ENCODE assay signal across 8 cellular contexts in genomic region chr10:49164587-49165188, GRCh38. TPM values are rescaled to one million over a fixed set of nuclear protein-coding genes. Genes with fewer than 3 reads are reported as not detected.
DNase-seq lines count a peak whose midpoint lies in the region; ATAC-seq and TF ChIP-seq lines count a peak whose summit lies in the region.

No MANE protein-coding gene starts in this region.

- POLR2A ChIA-PET in HEK293 (lab: Yijun Ruan, JAX): no interaction called here

- WGBS in spleen, 5 donors: 43 to 55% (median 48%) methylated on average over 9 of the region's 9 CpGs

- H3K27me3 ChIP-seq in left ventricle myocardium inferior (ENCODE audit: low read depth): no peaks in the 10 kb centered on the region
- no peaks in the 10 kb centered on the region for H3K27me3 ChIP-seq in spleen (replicated peaks in 1 of 7)

- H3K36me3 ChIP-seq in HEK293 (ENCODE audit: control insufficient read depth in 2 of 2, insufficient read depth in 1 of 2, low read length in 2 of 2) (no peaks in the 10 kb centered on the region), left ventricle myocardium inferior (peaks cover 21% of the 10 kb centered on the region), spleen (peaks cover 0 to 69% (median 2%) of the 10 kb centered on the region in 6 donors)

- CTCF ChIA-PET in HEK293 (lab: Yijun Ruan, JAX): interaction anchor here (0.6 to 1.7 kb wide), 6 partner anchors 9 to 506 kb away, joined by 3 to 5 read pairs (median 3); no protein-coding TSS in a partner anchor

- H3K4me3 ChIP-seq in HEK293 (ENCODE audit: low read depth, low read length) (no peak overlapping the region), left ventricle myocardium inferior (no peak overlapping the region), spleen (no peak overlapping the region)

- no peak overlapping the region for H3K27ac ChIP-seq in HEK293 (ENCODE audit: extremely low read depth, low read depth, low read length)
- no peak overlapping the region for H3K27ac ChIP-seq in left ventricle myocardium inferior (replicated peaks)
- no peak overlapping the region for H3K27ac ChIP-seq in spleen

- intact Hi-C loops in left ventricle myocardium inferior (cut with micrococcal nuclease): loop anchor here (10.0 kb wide), 1 partner anchor 180 kb away; no protein-coding TSS in a partner anchor
- intact Hi-C loops in spleen (cut with DNase I; ENCODE audit: low total_unique reads): loop anchor here (5.0 kb wide), 1 partner anchor 182 kb away; no protein-coding TSS in a partner anchor

- ATAC-seq in GM21528 (IDR thresholded peaks at IDR 0.05; ENCODE audit: low FRiP score, unreplicated experiment): no peak

- TF ChIP-seq POLR2A in spleen (IDR thresholded peaks at IDR 0.05): no peak

- TF ChIP-seq CTCF in HEK293 (tag by site-specific recombination; IDR thresholded peaks at IDR 0.05) (peak; percentile 24; the same call in 1 of the 2 replicates), left ventricle myocardium inferior (IDR thresholded peaks at IDR 0.05; ENCODE audit: borderline replicate concordance) (peak; percentile 77), spleen (IDR thresholded peaks at IDR 0.05 in 8 of 11, conservative IDR thresholded peaks at IDR 0.05 in 3 of 11) (peak; percentile 16 to 76 (median 67))

- DNase-seq in DMS 273 (lab: John Stamatoyannopoulos, UW; ENCODE audit: unreplicated experiment): peak; percentile 48
- DNase-seq in DMS 273 treated with DMSO at 0.1 percent for 48 hours (lab: John Stamatoyannopoulos, UW): no peak
- DNase-seq in NAMALWA (ENCODE audit: low spot score): peak; percentile 92
- peak; percentile 7 for DNase-seq in activated gamma-delta T cell treated with anti-CD3 and anti-CD28 coated beads, Interleukin-2, amount 50 U/mL, for 16 hours (ENCODE audit: low read depth)
- DNase-seq in left ventricle myocardium inferior: no peak
- DNase-seq in spleen: peak; percentile 80

- H3K4me1 ChIP-seq in HEK293 (ENCODE audit: control insufficient read depth, insufficient read depth, low read length): no peaks in the 10 kb centered on the region
- H3K4me1 ChIP-seq in left ventricle myocardium inferior: peaks cover 42% of the 10 kb centered on the region
- H3K4me1 ChIP-seq in spleen: peaks cover 0 to 14% (median 2%) of the 10 kb centered on the region in 6 donors

- no peaks in the 10 kb centered on the region for H3K9me3 ChIP-seq in HEK293 (ENCODE audit: control insufficient read depth, insufficient read depth, low read depth, low read length)
- H3K9me3 ChIP-seq in left ventricle myocardium inferior (replicated peaks): no peaks in the 10 kb centered on the region
- H3K9me3 ChIP-seq in spleen: no peaks in the 10 kb centered on the region

TF ChIP-seq in HEK293, 187 proteins besides CTCF, POLR2A, EP300 and RAD21:
- TF ChIP-seq INSM2 (tag by site-specific recombination; IDR thresholded peaks at IDR 0.05): no peak
- peak; percentile 17; the same call in 1 of the 2 replicates for TF ChIP-seq ZNF654 (tag by site-specific recombination; IDR thresholded peaks at IDR 0.05; ENCODE audit: low read depth)

RNA-seq across cellular contexts. Expression of gene TMEM273, which starts 23.5 kb away (rescaled TPM):
- total RNA-seq in left ventricle myocardium inferior (29.0 TPM), spleen (10 to 100 TPM; 25.6 to 46.9 (median 30.7) TPM)
- 10 to 100 TPM; 29.3 to 64.5 (median 52.5) TPM for polyA plus RNA-seq in spleen

RNA-seq across cellular contexts. Expression of gene FAM170B, which starts 30.9 kb away (rescaled TPM):
- total RNA-seq in left ventricle myocardium inferior (not detected), spleen (not detected)
- polyA plus RNA-seq in spleen: under 1 TPM in 2 of 3 donors, not detected in 1; 0.05 to 0.06 TPM

RNA-seq across cellular contexts. Expression of gene VSTM4, which starts 49.4 kb away (rescaled TPM):
- 21.1 TPM for total RNA-seq in left ventricle myocardium inferior
- 1 to 10 TPM; 2.2 to 6.8 (median 4.1) TPM for total RNA-seq in spleen
- polyA plus RNA-seq in spleen: 1 to 10 TPM in 1 of 3 donors, under 1 TPM in 2; 0.57 to 1.6 (median 0.80) TPM

Comparison
In these comparisons a context has a peak if more than half of its experiments do, and no peak if none do; other contexts are left out.
1. DNase-seq: peak in DMS 273 (single experiment), NAMALWA (single experiment), activated gamma-delta T cell treated with anti-CD3 and anti-CD28 coated beads, Interleukin-2, amount 50 U/mL, for 16 hours (single experiment) and spleen (single experiment); none in DMS 273 treated with DMSO at 0.1 percent for 48 hours (single experiment) and left ventricle myocardium inferior (single experiment).
2. CTCF ChIP-seq: peak in every context shown above with its lines; median percentile 77 in left ventricle myocardium inferior; 67 in spleen; 24 in HEK293.